8 cellular contexts compared by ENCODE assay signal in genomic region chr11:134126197-134126822, GRCh38. TPM values are rescaled to one million over a fixed set of nuclear protein-coding genes. Genes with fewer than 3 reads are reported as not detected.
DNase-seq lines count a peak whose midpoint lies in the region; ATAC-seq and TF ChIP-seq lines count a peak whose summit lies in the region.

No MANE protein-coding gene starts in this region.

- H3K4me3 ChIP-seq in AG04449 (ENCODE audit: low read depth, low read length): no peak overlapping the region

- DNase-seq in AG04449 (ENCODE audit: low read depth, low spot score) (peak; percentile 64), HT1080 (ENCODE audit: low read depth) (peak; percentile 90), endothelial cell (ENCODE audit: low spot score) (no peak), middle frontal gyrus (ENCODE audit: extremely low spot score, low spot score) (peak; percentile 77), NCI-H2081 (lab: John Stamatoyannopoulos, UW) (no peak), HUDEP-2 (lab: John Stamatoyannopoulos, UW; ENCODE audit: unreplicated experiment in 76 of 76) (no peak)

- peaks cover 77% of the 10 kb centered on the region for H3K4me1 Mint-ChIP-seq in endothelial cell (ENCODE audit: unreplicated experiment)

- no peaks in the 10 kb centered on the region for H3K9me3 Mint-ChIP-seq in endothelial cell (ENCODE audit: unreplicated experiment)

- CTCF ChIA-PET in AG04449 (lab: Yijun Ruan, JAX): interaction anchor here (0.9 to 2.4 kb wide), 8 partner anchors 10 to 89 kb away, joined by 3 to 12 read pairs (median 4); no protein-coding TSS in a partner anchor

- POLR2A ChIA-PET in AG04449 (lab: Yijun Ruan, JAX): no interaction called here

- peaks cover 37% of the 10 kb centered on the region for H3K36me3 Mint-ChIP-seq in endothelial cell (ENCODE audit: low read depth, unreplicated experiment)

- peak overlapping the region; percentile 55 for H3K27ac Mint-ChIP-seq in endothelial cell (ENCODE audit: unreplicated experiment)

- TF ChIP-seq CTCF in AG04449 (IDR thresholded peaks at IDR 0.05; ENCODE audit: insufficient read depth, low read length, missing control alignments): no peak
- no peak for TF ChIP-seq CTCF in endothelial cell (IDR thresholded peaks at IDR 0.05; ENCODE audit: unreplicated experiment)

- H3K4me3 Mint-ChIP-seq in endothelial cell (ENCODE audit: unreplicated experiment): peak overlapping the region; percentile 10

- no peak for ATAC-seq in GM18867 (IDR thresholded peaks at IDR 0.05; ENCODE audit: unreplicated experiment)
- no peak for ATAC-seq in GM21723 (IDR thresholded peaks at IDR 0.05; ENCODE audit: unreplicated experiment)

- peaks cover 8% of the 10 kb centered on the region for H3K27me3 Mint-ChIP-seq in endothelial cell (ENCODE audit: unreplicated experiment)

RNA-seq across cellular contexts. Expression of gene JAM3, which starts 57.4 kb away (rescaled TPM):
- 41.2 and 49.5 TPM in 2 replicates for total RNA-seq in HT1080 (2014; rRNA removed; shearing (Covaris generic))
- polyA plus RNA-seq in HT1080 (2015; cell fraction: cytosol; rRNA removed): 46.8 and 54.7 TPM in 2 replicates
- polyA plus RNA-seq in HT1080 (2015; cell fraction: nucleus; rRNA removed): 47.4 and 51.2 TPM in 2 replicates
- total RNA-seq in endothelial cell (ENCODE audit: unreplicated experiment): 438 TPM

Comparison
In these comparisons a context has a peak if more than half of its experiments do, and no peak if none do; other contexts are left out.
1. DNase-seq: peak in AG04449 (single experiment), HT1080 (single experiment) and middle frontal gyrus (single experiment); none in endothelial cell (single experiment), NCI-H2081 (0 of 2) and HUDEP-2 (0 of 76).